Comparison of ENCODE assay signal across 8 cellular contexts in genomic region chr2:181058378-181059269, GRCh38.
DNase-seq lines count a peak whose midpoint lies in the region; ATAC-seq and TF ChIP-seq lines count a peak whose summit lies in the region.

No MANE protein-coding gene starts in this region.

- H3K27me3 Mint-ChIP-seq in CD4-positive, alpha-beta memory T cell, result no peaks in the 10 kb centered on the region
- no peaks in the 10 kb centered on the region for H3K27me3 Mint-ChIP-seq in osteocyte (ENCODE audit: unreplicated experiment)

- peak in 54 of 56 donors; percentile 25 to 73 (median 54) for TF ChIP-seq CTCF in dorsolateral prefrontal cortex (IDR thresholded peaks at IDR 0.05 in 54 of 56, conservative IDR thresholded peaks at IDR 0.05 in 2 of 56; ENCODE audit: low read depth in 1 of 56, partially characterized antibody in 56 of 56)
- TF ChIP-seq CTCF in osteocyte (IDR thresholded peaks at IDR 0.05), result peak; percentile 58

- peak; percentile 36 to 52 (median 45) for DNase-seq in CD4-positive, alpha-beta memory T cell
- DNase-seq in SKM-1 (lab: John Stamatoyannopoulos, UW; ENCODE audit: unreplicated experiment), result peak; percentile 37
- peak in 1 of 10 donors; percentile 28 for DNase-seq in dorsolateral prefrontal cortex
- no peak for DNase-seq in osteocyte (ENCODE audit: extremely low spot score, unreplicated experiment)
- no peak for DNase-seq in HK-2 (ENCODE audit: unreplicated experiment)
- no peak for DNase-seq in GOT3 (lab: John Stamatoyannopoulos, UW)

- H3K27ac ChIP-seq in CD4-positive, alpha-beta memory T cell (ENCODE audit: low read depth, low read length), result no peak overlapping the region
- no peak overlapping the region for H3K27ac ChIP-seq in dorsolateral prefrontal cortex

- H3K27ac Mint-ChIP-seq in CD4-positive, alpha-beta memory T cell, result no peak overlapping the region
- H3K27ac Mint-ChIP-seq in osteocyte (ENCODE audit: unreplicated experiment), result no peak overlapping the region

- no peaks in the 10 kb centered on the region for H3K27me3 ChIP-seq in CD4-positive, alpha-beta memory T cell (ENCODE audit: insufficient read depth, low read length)
- H3K27me3 ChIP-seq in dorsolateral prefrontal cortex, result no peaks in the 10 kb centered on the region

- intact Hi-C loops in CD4-positive, alpha-beta memory T cell (cut with micrococcal nuclease), result loop anchor here (1.0 to 10.0 kb wide), 5 partner anchors 76 to 1636 kb away; partner anchors contain the start of genes CWC22 and UBE2E3
- intact Hi-C loops in dorsolateral prefrontal cortex (cut with DNase I), result loop anchor here in 1 of 2 donors (2.0 kb wide), 1 partner anchor 934 kb away; no protein-coding TSS in a partner anchor

- H3K4me3 Mint-ChIP-seq in CD4-positive, alpha-beta memory T cell, result no peak overlapping the region
- H3K4me3 Mint-ChIP-seq in osteocyte (ENCODE audit: unreplicated experiment), result no peak overlapping the region

- H3K4me3 ChIP-seq in CD4-positive, alpha-beta memory T cell (ENCODE audit: low read length in 2 of 2), result no peak overlapping the region
- H3K4me3 ChIP-seq in dorsolateral prefrontal cortex, result no peak overlapping the region

- no peaks in the 10 kb centered on the region for H3K36me3 ChIP-seq in CD4-positive, alpha-beta memory T cell (ENCODE audit: insufficient read depth, low read length)

- ATAC-seq in GM18858 (IDR thresholded peaks at IDR 0.05; ENCODE audit: unreplicated experiment) (peak; percentile 66), HG03457 (IDR thresholded peaks at IDR 0.05; ENCODE audit: unreplicated experiment) (peak; percentile 68)

- POLR2A ChIA-PET in CD4-positive, alpha-beta memory T cell (lab: Charles Lee; ENCODE audit: partially characterized antibody), result interaction anchor here (1.0 kb wide), 1 partner anchor 79 kb away, joined by 3 read pairs; the partner anchor contains the start of gene UBE2E3

- no peaks in the 10 kb centered on the region for H3K9me3 ChIP-seq in CD4-positive, alpha-beta memory T cell (ENCODE audit: control insufficient read depth in 1 of 2, low read length in 2 of 2)

- peaks cover 0 to 12% (median 8%) of the 10 kb centered on the region in 4 donors for H3K4me1 Mint-ChIP-seq in CD4-positive, alpha-beta memory T cell
- H3K4me1 Mint-ChIP-seq in osteocyte (ENCODE audit: unreplicated experiment), result peaks cover under 1% of the 10 kb centered on the region

- CTCF ChIA-PET in CD4-positive, alpha-beta memory T cell (lab: Charles Lee; ENCODE audit: partially characterized antibody), result interaction anchor here (0.9 to 6.2 kb wide), 15 partner anchors 9 to 1119 kb away, joined by 3 to 95 read pairs (median 4); partner anchors contain the start of gene UBE2E3

- H3K36me3 Mint-ChIP-seq in CD4-positive, alpha-beta memory T cell, result peaks cover 8 to 11% of the 10 kb centered on the region in 2 donors
- peaks cover 1% of the 10 kb centered on the region for H3K36me3 Mint-ChIP-seq in osteocyte (ENCODE audit: unreplicated experiment)

- H3K4me1 ChIP-seq in CD4-positive, alpha-beta memory T cell (ENCODE audit: insufficient read depth, low read length), result no peaks in the 10 kb centered on the region

- no peaks in the 10 kb centered on the region for H3K9me3 Mint-ChIP-seq in CD4-positive, alpha-beta memory T cell
- peaks cover 12% of the 10 kb centered on the region for H3K9me3 Mint-ChIP-seq in osteocyte (ENCODE audit: unreplicated experiment)

Comparison
In these comparisons a context has a peak if more than half of its experiments do, and no peak if none do; other contexts are left out.
1. DNase-seq: peak in CD4-positive, alpha-beta memory T cell (5 of 5) and SKM-1 (single experiment); none in osteocyte (single experiment), HK-2 (single experiment) and GOT3 (single experiment).